ENCODE assay signal across 24 cellular contexts in genomic region chr20:36271639-36272546, GRCh38.
"Had no signal": no experiment of that assay in that cellular context is flagged by ENCODE, and none has a peak within 500 bp of the region (broad histone marks: within the 10 kb centered on the region; RNA-seq: fewer than 3 reads in every experiment).

No MANE protein-coding gene starts in this region.

- H3K9me3 Mint-ChIP-seq: activated CD4-positive, alpha-beta memory T cell treated with anti-CD3 and anti-CD28 coated beads, Interleukin-2, amount 10 ng/mL, durations not matched to agents 7 days and 5 days; activated CD4-positive, alpha-beta T cell treated with anti-CD3 and anti-CD28 coated beads, Interleukin-2, amount 10 ng/mL, durations not matched to agents 7 days and 5 days; activated naive CD4-positive, alpha-beta T cell treated with anti-CD3 and anti-CD28 coated beads, Interleukin-2, amount 50 U/mL, for 24 hours; activated naive CD8-positive, alpha-beta T cell treated with anti-CD3 and anti-CD28 coated beads, Interleukin-2, amount 50 U/mL, for 24 hours; activated T-cell treated with anti-CD3 and anti-CD28 coated beads, Interleukin-2, amount 50 U/mL, for 4 hours; activated T-helper 2 cell treated with anti-CD3 and anti-CD28 coated beads, Interferon-gamma antibody, Interleukin-2, Interleukin-4, amounts not matched to agents 10 μg/mL and 5 μg/mL and 100 μg/mL, durations not matched to agents 14 hours and 24 hours and 36 hours; central memory CD8-positive, alpha-beta T cell; nephron had no signal

- H3K27ac ChIP-seq: gastrocnemius medialis, left lung, parathyroid adenoma, tibial nerve, VCaP had no signal

- H3K4me1 ChIP-seq: gastrocnemius medialis, left lung, parathyroid adenoma, tibial nerve had no signal

- H3K36me3 ChIP-seq: gastrocnemius medialis, left lung, tibial nerve had no signal

- DNase-seq: activated CD4-positive, alpha-beta memory T cell treated with anti-CD3 and anti-CD28 coated beads, Interleukin-2, amount 10 ng/mL, durations not matched to agents 7 days and 5 days; activated CD4-positive, alpha-beta T cell treated with anti-CD3 and anti-CD28 coated beads, Interleukin-2, amount 10 ng/mL, durations not matched to agents 7 days and 5 days; activated naive CD8-positive, alpha-beta T cell treated with anti-CD3 and anti-CD28 coated beads, Interleukin-2, amount 50 U/mL, for 24 hours; activated T-cell treated with anti-CD3 and anti-CD28 coated beads, Interleukin-2, amount 50 U/mL, for 4 hours; amygdala; dermis blood vessel endothelial cell; effector CD8-positive, alpha-beta T cell; erythroblast; gastrocnemius medialis; glutamatergic neuron; left lung; right cardiac atrium; stimulated activated CD4-positive, alpha-beta T cell treated with anti-CD3 and anti-CD28 coated beads, Interleukin-2, amount 100 ng/mL, for 48 hours; stimulated activated naive CD4-positive, alpha-beta T cell treated with Interleukin-2 at 50 U/mL for 16 hours had no signal

- H3K9ac ChIP-seq: parathyroid adenoma had no signal

- H3K36me3 Mint-ChIP-seq: activated naive CD4-positive, alpha-beta T cell treated with anti-CD3 and anti-CD28 coated beads, Interleukin-2, amount 50 U/mL, for 24 hours had no signal

- H3K4me3 ChIP-seq: gastrocnemius medialis, left lung, lung, tibial nerve had no signal

- H3K9me3 ChIP-seq: gastrocnemius medialis, left lung, tibial nerve had no signal

- FAIRE-seq: islet of Langerhans, TTC549 had no signal

- H2AFZ ChIP-seq: parathyroid adenoma had no signal

- H3K27me3 Mint-ChIP-seq: activated naive CD4-positive, alpha-beta T cell treated with anti-CD3 and anti-CD28 coated beads, Interleukin-2, amount 50 U/mL, for 24 hours had no signal

- H3K27ac Mint-ChIP-seq: activated CD4-positive, alpha-beta memory T cell treated with anti-CD3 and anti-CD28 coated beads, Interleukin-2, amount 10 ng/mL, durations not matched to agents 7 days and 5 days; activated CD4-positive, alpha-beta T cell treated with anti-CD3 and anti-CD28 coated beads, Interleukin-2, amount 10 ng/mL, durations not matched to agents 7 days and 5 days; activated naive CD4-positive, alpha-beta T cell treated with anti-CD3 and anti-CD28 coated beads, Interleukin-2, amount 50 U/mL, for 24 hours; activated naive CD8-positive, alpha-beta T cell treated with anti-CD3 and anti-CD28 coated beads, Interleukin-2, amount 50 U/mL, for 24 hours; activated T-helper 2 cell treated with anti-CD3 and anti-CD28 coated beads, Interferon-gamma antibody, Interleukin-2, Interleukin-4, amounts not matched to agents 10 μg/mL and 5 μg/mL and 100 μg/mL, durations not matched to agents 14 hours and 24 hours and 36 hours had no signal

- ATAC-seq: activated naive CD8-positive, alpha-beta T cell treated with anti-CD3 and anti-CD28 coated beads, Interleukin-2, amount 50 U/mL, for 24 hours; activated T-cell treated with anti-CD3 and anti-CD28 coated beads, Interleukin-2, amount 50 U/mL, for 4 hours; gastrocnemius medialis; left lung; right cardiac atrium had no signal

- H3K4me3 Mint-ChIP-seq: activated CD4-positive, alpha-beta memory T cell treated with anti-CD3 and anti-CD28 coated beads, Interleukin-2, amount 10 ng/mL, durations not matched to agents 7 days and 5 days; activated CD4-positive, alpha-beta T cell treated with anti-CD3 and anti-CD28 coated beads, Interleukin-2, amount 10 ng/mL, durations not matched to agents 7 days and 5 days; activated naive CD4-positive, alpha-beta T cell treated with anti-CD3 and anti-CD28 coated beads, Interleukin-2, amount 50 U/mL, for 24 hours; activated naive CD8-positive, alpha-beta T cell treated with anti-CD3 and anti-CD28 coated beads, Interleukin-2, amount 50 U/mL, for 24 hours; activated T-cell treated with anti-CD3 and anti-CD28 coated beads, Interleukin-2, amount 50 U/mL, for 4 hours; central memory CD8-positive, alpha-beta T cell; nephron had no signal

- H3K79me2 ChIP-seq: parathyroid adenoma had no signal

- H3K4me1 Mint-ChIP-seq: activated CD4-positive, alpha-beta memory T cell treated with anti-CD3 and anti-CD28 coated beads, Interleukin-2, amount 10 ng/mL, durations not matched to agents 7 days and 5 days; activated CD4-positive, alpha-beta T cell treated with anti-CD3 and anti-CD28 coated beads, Interleukin-2, amount 10 ng/mL, durations not matched to agents 7 days and 5 days; activated naive CD4-positive, alpha-beta T cell treated with anti-CD3 and anti-CD28 coated beads, Interleukin-2, amount 50 U/mL, for 24 hours; activated naive CD8-positive, alpha-beta T cell treated with anti-CD3 and anti-CD28 coated beads, Interleukin-2, amount 50 U/mL, for 24 hours; central memory CD8-positive, alpha-beta T cell had no signal
